In genomic region chr2:186036862-186037449, GRCh38 we compare ENCODE assay signal across 23 cellular contexts.
"Had no signal": no experiment of that assay in that cellular context is flagged by ENCODE, and none has a peak within 500 bp of the region (broad histone marks: within the 10 kb centered on the region; RNA-seq: fewer than 3 reads in every experiment).

No MANE protein-coding gene starts in this region.

- H3K27me3 ChIP-seq: adrenal gland, ascending aorta, hepatocyte, left lung, transverse colon had no signal

- H3K79me2 ChIP-seq: hepatocyte had no signal

- H2AFZ ChIP-seq: hepatocyte had no signal

- DNase-seq: activated B cell treated with CpG ODN at 0.5 μM for 24 hours; activated CD4-positive, alpha-beta T cell treated with anti-CD3 and anti-CD28 coated beads for 36 hours; activated CD4-positive, alpha-beta T cell treated with anti-CD3 and anti-CD28 coated beads, Interleukin-2, amount 50 U/mL, for 4 hours; activated CD8-positive, alpha-beta memory T cell treated with anti-CD3 and anti-CD28 coated beads, Interleukin-2, amount 50 U/mL, for 48 hours; activated naive CD4-positive, alpha-beta T cell; activated T-cell treated with anti-CD3 and anti-CD28 coated beads, Interleukin-2, amount 50 U/mL, for 4 hours; adrenal gland; central memory CD4-positive, alpha-beta T cell; effector memory CD4-positive, alpha-beta T cell; glutamatergic neuron; immature natural killer cell; left lung; naive B cell; stimulated activated CD4-positive, alpha-beta T cell treated with anti-CD3 and anti-CD28 coated beads, Interleukin-2, amount 100 ng/mL, for 48 hours; stimulated activated CD8-positive, alpha-beta memory T cell treated with anti-CD3 and anti-CD28 coated beads, Interleukin-4, amount 100 ng/mL, for 48 hours; stimulated activated naive B cell treated with anti-CD40 and anti-IgM and Interleukin-4, amounts not matched to agents 10 μg/mL and 1 μg/mL and 100 μg/mL, for 72 hours; transverse colon had no signal

- ATAC-seq: activated CD4-positive, alpha-beta T cell treated with anti-CD3 and anti-CD28 coated beads for 36 hours; activated T-cell treated with anti-CD3 and anti-CD28 coated beads, Interleukin-2, amount 50 U/mL, for 4 hours; esophagus mucosa; left lung; sciatic nerve; stimulated activated naive B cell treated with anti-CD40 and anti-IgM and Interleukin-4, amounts not matched to agents 10 μg/mL and 1 μg/mL and 100 μg/mL, for 72 hours had no signal

- H3K4me2 ChIP-seq: hepatocyte, smooth muscle cell had no signal

- H3K27ac ChIP-seq: adrenal gland, ascending aorta, hepatocyte, left lung, transverse colon had no signal

- H3K36me3 ChIP-seq: adrenal gland, ascending aorta, left lung, transverse colon had no signal

- H3K4me3 ChIP-seq: adrenal gland, ascending aorta, hepatocyte, left lung, lung, smooth muscle cell, transverse colon had no signal

- H3K9me3 ChIP-seq: adrenal gland, ascending aorta, left lung, transverse colon had no signal
